In genomic region chr20:46808565-46808964, GRCh38 we compare ENCODE assay signal across 1 cellular context.
TF ChIP-seq lines count a peak whose summit lies in the region.

No MANE protein-coding gene starts in this region.

TF ChIP-seq in liver, 16 proteins besides CTCF, POLR2A, EP300 and RAD21 (continued from another document):
- TF ChIP-seq REST (IDR thresholded peaks at IDR 0.05) (no peak), FOXA1 (IDR thresholded peaks at IDR 0.05) (peak; percentile 45), RXRA (IDR thresholded peaks at IDR 0.05) (peak in 1 of 2 donors; percentile 17), HNF4A (conservative IDR thresholded peaks at IDR 0.05) (peak in 1 of 2 donors; percentile 13)
TF ChIP-seq in liver: peak in this region for 4.
